12 cellular contexts compared by ENCODE assay signal in genomic region chr13:30305456-30305855, GRCh38. TPM values are rescaled to one million over a fixed set of nuclear protein-coding genes. Genes with fewer than 3 reads are reported as not detected.
DNase-seq lines count a peak whose midpoint lies in the region; ATAC-seq and TF ChIP-seq lines count a peak whose summit lies in the region.
"Had no signal": no experiment of that assay in that cellular context is flagged by ENCODE, and none has a peak within 500 bp of the region (broad histone marks: within the 10 kb centered on the region; RNA-seq: fewer than 3 reads in every experiment).

No MANE protein-coding gene starts in this region.

- TF ChIP-seq RAD21 in HCT116 (IDR thresholded peaks at IDR 0.05; ENCODE audit: low read depth) = no peak

- H3K9me3 ChIP-seq in A673 (ENCODE audit: low read depth, low read length, poor library complexity, severe bottlenecking) = no peaks in the 10 kb centered on the region
- H3K9me3 ChIP-seq in HCT116 (ENCODE audit: control insufficient read depth in 1 of 2, insufficient read depth in 1 of 2, low read depth in 1 of 2, low read length in 2 of 2) = no peaks in the 10 kb centered on the region
- H3K9me3 ChIP-seq in esophagus squamous epithelium = no peaks in the 10 kb centered on the region
- H3K9me3 ChIP-seq: gastrocnemius medialis had no signal

- H3K27me3 Mint-ChIP-seq in activated CD8-positive, alpha-beta T cell treated with anti-CD3 and anti-CD28 coated beads for 36 hours = no peaks in the 10 kb centered on the region
- peaks cover 0 to 3% (median 0%) of the 10 kb centered on the region in 3 donors for H3K27me3 Mint-ChIP-seq in immature natural killer cell (ENCODE audit: low read depth in 3 of 3)

- WGBS in esophagus squamous epithelium, 2 donors = 65 to 78% methylated on average over 1 of the region's 1 CpG

- peaks cover 59% of the 10 kb centered on the region for H3K79me2 ChIP-seq in HCT116 (ENCODE audit: insufficient read depth, low read length)

- POLR2A ChIA-PET in A673 (lab: Charles Lee; ENCODE audit: low non-redundant PET) = no interaction called here
- POLR2A ChIA-PET in HCT116 (lab: Charles Lee) = no interaction called here
- POLR2A ChIA-PET in activated CD8-positive, alpha-beta T cell treated with anti-CD3 and anti-CD28 coated beads for 36 hours (lab: Charles Lee) = interaction anchor here (0.9 kb wide), 1 partner anchor 160 kb away, joined by 3 read pairs; no protein-coding TSS in a partner anchor

- RAD21 ChIA-PET in HCT116 (lab: Charles Lee; ENCODE audit: low non-redundant PET in 1 of 2, low total read pairs in 2 of 2, uncharacterized antibody in 2 of 2, unreplicated experiment in 2 of 2) = no interaction called here

- H2AFZ ChIP-seq in HCT116 (ENCODE audit: low read depth, low read length, poor library complexity, severe bottlenecking) = no peak overlapping the region

- BruUV-seq in A673 (replicated peaks; lab: Mats Ljungman, UMichigan) = no TSS peak
- BruUV-seq in HCT116 (replicated peaks; lab: Mats Ljungman, UMichigan) = no TSS peak

- H4K20me1 ChIP-seq in HCT116 (ENCODE audit: insufficient read depth) = no peaks in the 10 kb centered on the region

- H3K36me3 Mint-ChIP-seq in activated CD8-positive, alpha-beta T cell treated with anti-CD3 and anti-CD28 coated beads for 36 hours (ENCODE audit: low read depth) = no peaks in the 10 kb centered on the region
- no peaks in the 10 kb centered on the region for H3K36me3 Mint-ChIP-seq in immature natural killer cell

- DNase-seq in A673 (ENCODE audit: low spot score) = no peak
- no peak for DNase-seq in HCT116 (ENCODE audit: low read depth, low spot score)
- DNase-seq in activated CD8-positive, alpha-beta T cell treated with anti-CD3 and anti-CD28 coated beads for 36 hours = no peak
- DNase-seq in immature natural killer cell = no peak
- no peak for DNase-seq in kidney glomerular epithelial cell (lab: John Stamatoyannopoulos, UW)
- DNase-seq in LoVo (ENCODE audit: low spot score) = no peak
- no peak for DNase-seq in esophagus squamous epithelium (lab: John Stamatoyannopoulos, UW)
- no peak for DNase-seq in activated CD4-positive, CD25-positive, alpha-beta regulatory T cell treated with anti-CD3 and anti-CD28 coated beads, Interleukin-2, amount 50 U/mL, for 72 hours
- DNase-seq: activated CD4-positive, alpha-beta T cell treated with anti-CD3 and anti-CD28 coated beads, Interleukin-2, amount 50 U/mL, for 1 hour; gastrocnemius medialis; NCI-H1105; stimulated activated CD4-positive, alpha-beta T cell treated with anti-CD3 and anti-CD28 coated beads, Interleukin-2, amount 100 ng/mL, for 24 hours had no signal

- no peaks in the 10 kb centered on the region for H3K9me2 ChIP-seq in HCT116 (ENCODE audit: insufficient read depth)

- H3K9me3 Mint-ChIP-seq in activated CD8-positive, alpha-beta T cell treated with anti-CD3 and anti-CD28 coated beads for 36 hours = no peaks in the 10 kb centered on the region
- no peaks in the 10 kb centered on the region for H3K9me3 Mint-ChIP-seq in immature natural killer cell

- H3K4me1 Mint-ChIP-seq in activated CD8-positive, alpha-beta T cell treated with anti-CD3 and anti-CD28 coated beads for 36 hours (ENCODE audit: low read depth) = peaks cover 17% of the 10 kb centered on the region
- peaks cover 10 to 17% of the 10 kb centered on the region in 2 donors for H3K4me1 Mint-ChIP-seq in immature natural killer cell

- no peak for ATAC-seq in HCT116
- no peak for ATAC-seq in activated CD8-positive, alpha-beta T cell treated with anti-CD3 and anti-CD28 coated beads for 36 hours
- ATAC-seq: gastrocnemius medialis had no signal

- no peak for TF ChIP-seq CTCF in A673 (conservative IDR thresholded peaks at IDR 0.05; ENCODE audit: low read depth, low read length)
- no peak for TF ChIP-seq CTCF in HCT116 (IDR thresholded peaks at IDR 0.05 in 2 of 3, conservative IDR thresholded peaks at IDR 0.05 in 1 of 3; ENCODE audit: borderline replicate concordance in 1 of 3, insufficient read depth in 1 of 3, low read depth in 2 of 3, low read length in 2 of 3)
- no peak for TF ChIP-seq CTCF in activated CD8-positive, alpha-beta T cell treated with anti-CD3 and anti-CD28 coated beads for 36 hours (IDR thresholded peaks at IDR 0.05)
- TF ChIP-seq CTCF in esophagus squamous epithelium (IDR thresholded peaks at IDR 0.05) = no peak

- H3K4me1 ChIP-seq in A673 (ENCODE audit: insufficient read depth, low read length, poor library complexity, severe bottlenecking) (peaks cover 54% of the 10 kb centered on the region), HCT116 (ENCODE audit: control insufficient read depth in 1 of 2, insufficient read depth in 2 of 2, low read length in 2 of 2) (peaks cover 60 to 76% of the 10 kb centered on the region in 2 experiments), esophagus squamous epithelium (peaks cover 5 to 72% (median 18%) of the 10 kb centered on the region in 3 donors)

- TF ChIP-seq POLR2A in HCT116 (IDR thresholded peaks at IDR 0.05; ENCODE audit: borderline replicate concordance, extremely low read depth, insufficient read depth, insufficient read length) = no peak
- no peak for TF ChIP-seq POLR2A in esophagus squamous epithelium (IDR thresholded peaks at IDR 0.05)

- peak overlapping the region; percentile 97 for H3K27ac ChIP-seq in A673 (ENCODE audit: low read depth, low read length, poor library complexity, severe bottlenecking)
- H3K27ac ChIP-seq in HCT116 (ENCODE audit: low read depth, low read length) = no peak overlapping the region; the same call in 1 of the 2 replicates
- no peak overlapping the region for H3K27ac ChIP-seq in esophagus squamous epithelium
- H3K27ac ChIP-seq: gastrocnemius medialis had no signal

- no peak overlapping the region for H3K27ac Mint-ChIP-seq in activated CD8-positive, alpha-beta T cell treated with anti-CD3 and anti-CD28 coated beads for 36 hours
- H3K27ac Mint-ChIP-seq in immature natural killer cell = no peak overlapping the region

- 0 out of 2 replicates have a peak overlapping the region, but pooled peaks have one; percentile 74 for H3K9ac ChIP-seq in HCT116 (ENCODE audit: low read length)

- CTCF ChIA-PET in A673 (lab: Charles Lee) (no interaction called here), HCT116 (lab: Charles Lee) (no interaction called here)
- CTCF ChIA-PET in activated CD8-positive, alpha-beta T cell treated with anti-CD3 and anti-CD28 coated beads for 36 hours (lab: Charles Lee) = interaction anchor here (0.7 to 5.2 kb wide), 6 partner anchors 9 to 191 kb away, joined by 3 to 46 read pairs (median 4); no protein-coding TSS in a partner anchor

- H3K4me2 ChIP-seq in HCT116 (ENCODE audit: low read length) = peak overlapping the region; percentile 82

- H3K36me3 ChIP-seq in A673 (ENCODE audit: insufficient read depth, low read length, poor library complexity, severe bottlenecking) (no peaks in the 10 kb centered on the region), HCT116 (ENCODE audit: control insufficient read depth in 1 of 2, insufficient read depth in 2 of 2, low read length in 2 of 2) (no peaks in the 10 kb centered on the region), esophagus squamous epithelium (no peaks in the 10 kb centered on the region)
- H3K36me3 ChIP-seq: gastrocnemius medialis had no signal

- H3K4me3 Mint-ChIP-seq in activated CD8-positive, alpha-beta T cell treated with anti-CD3 and anti-CD28 coated beads for 36 hours = peak overlapping the region; percentile 42
- H3K4me3 Mint-ChIP-seq in immature natural killer cell = peak overlapping the region in 3 of 5 donors; percentile 12 to 34 (median 17)

- H3K27me3 ChIP-seq in A673 (replicated peaks; ENCODE audit: insufficient read depth, low read depth, low read length, poor library complexity) (no peaks in the 10 kb centered on the region), HCT116 (ENCODE audit: insufficient read depth, low read length) (no peaks in the 10 kb centered on the region), esophagus squamous epithelium (no peaks in the 10 kb centered on the region)
- H3K27me3 ChIP-seq: gastrocnemius medialis had no signal

- intact Hi-C loops in A673 (cut with micrococcal nuclease; ENCODE audit: unreplicated experiment) = loop anchor here (5.0 kb wide), 1 partner anchor 92 kb away; no protein-coding TSS in a partner anchor
- intact Hi-C loops in HCT116 (cut with micrococcal nuclease) = no loop called here
- intact Hi-C loops in activated CD8-positive, alpha-beta T cell treated with anti-CD3 and anti-CD28 coated beads for 36 hours (cut with micrococcal nuclease) = no loop called here
- intact Hi-C loops in esophagus squamous epithelium (cut with DNase I) = no loop called here

- H3K4me3 ChIP-seq in A673 (ENCODE audit: low read depth, low read length, poor library complexity, severe bottlenecking) (peak overlapping the region; percentile 87), HCT116 (replicated peaks in 1 of 2; ENCODE audit: low read depth in 1 of 2, low read length in 2 of 2) (peak overlapping the region in 1 of 2 experiments; percentile 69; a peak in 1 of 4 replicates), esophagus squamous epithelium (no peak overlapping the region)

TF ChIP-seq in HCT116, 20 proteins besides CTCF, POLR2A, EP300 and RAD21 (continues in another document):
- TF ChIP-seq ELF1 (IDR thresholded peaks at IDR 0.05; ENCODE audit: borderline replicate concordance, low read depth) = no peak
- no peak for TF ChIP-seq CBX3 (IDR thresholded peaks at IDR 0.05; ENCODE audit: low read depth)
- TF ChIP-seq EZH2phosphoT487 (IDR thresholded peaks at IDR 0.05; ENCODE audit: borderline replicate concordance) = no peak
- TF ChIP-seq EGR1 (IDR thresholded peaks at IDR 0.05; ENCODE audit: low read depth) = no peak
- TF ChIP-seq SRF (IDR thresholded peaks at IDR 0.05; ENCODE audit: low read depth) = no peak

RNA-seq across cellular contexts. Expression of gene KATNAL1, which starts 1.9 kb away (rescaled TPM):
- total RNA-seq in A673 (2021) (63.0 and 66.5 TPM in 2 replicates), HCT116 (2021; ENCODE audit: unreplicated experiment) (17.3 TPM), esophagus squamous epithelium (10 to 100 TPM in 1 of 4 donors, 1 to 10 TPM in 3; 1.4 to 13.4 (median 6.2) TPM)
- polyA plus RNA-seq in HCT116 (2012) = 3.1 and 3.4 TPM in 2 replicates
- 1 to 10 TPM; 8.6 to 9.0 TPM for total RNA-seq in activated CD8-positive, alpha-beta T cell treated with anti-CD3 and anti-CD28 coated beads for 36 hours
- polyA plus RNA-seq in immature natural killer cell = 1 to 10 TPM; 4.6 to 6.8 (median 6.6) TPM
